Comparison of ENCODE assay signal across 1 cellular context in genomic region chr11:71813481-71814355, GRCh38.
TF ChIP-seq lines count a peak whose summit lies in the region.
"Not testable (repeated sequence)": the region's sequence is repeated elsewhere in the genome, so short reads cannot be mapped to it uniquely, and the experiment has no call there.

No MANE protein-coding gene starts in this region.

TF ChIP-seq in HepG2, 621 proteins besides CTCF, POLR2A, EP300 and RAD21:
- TF ChIP-seq, protein P1, sequence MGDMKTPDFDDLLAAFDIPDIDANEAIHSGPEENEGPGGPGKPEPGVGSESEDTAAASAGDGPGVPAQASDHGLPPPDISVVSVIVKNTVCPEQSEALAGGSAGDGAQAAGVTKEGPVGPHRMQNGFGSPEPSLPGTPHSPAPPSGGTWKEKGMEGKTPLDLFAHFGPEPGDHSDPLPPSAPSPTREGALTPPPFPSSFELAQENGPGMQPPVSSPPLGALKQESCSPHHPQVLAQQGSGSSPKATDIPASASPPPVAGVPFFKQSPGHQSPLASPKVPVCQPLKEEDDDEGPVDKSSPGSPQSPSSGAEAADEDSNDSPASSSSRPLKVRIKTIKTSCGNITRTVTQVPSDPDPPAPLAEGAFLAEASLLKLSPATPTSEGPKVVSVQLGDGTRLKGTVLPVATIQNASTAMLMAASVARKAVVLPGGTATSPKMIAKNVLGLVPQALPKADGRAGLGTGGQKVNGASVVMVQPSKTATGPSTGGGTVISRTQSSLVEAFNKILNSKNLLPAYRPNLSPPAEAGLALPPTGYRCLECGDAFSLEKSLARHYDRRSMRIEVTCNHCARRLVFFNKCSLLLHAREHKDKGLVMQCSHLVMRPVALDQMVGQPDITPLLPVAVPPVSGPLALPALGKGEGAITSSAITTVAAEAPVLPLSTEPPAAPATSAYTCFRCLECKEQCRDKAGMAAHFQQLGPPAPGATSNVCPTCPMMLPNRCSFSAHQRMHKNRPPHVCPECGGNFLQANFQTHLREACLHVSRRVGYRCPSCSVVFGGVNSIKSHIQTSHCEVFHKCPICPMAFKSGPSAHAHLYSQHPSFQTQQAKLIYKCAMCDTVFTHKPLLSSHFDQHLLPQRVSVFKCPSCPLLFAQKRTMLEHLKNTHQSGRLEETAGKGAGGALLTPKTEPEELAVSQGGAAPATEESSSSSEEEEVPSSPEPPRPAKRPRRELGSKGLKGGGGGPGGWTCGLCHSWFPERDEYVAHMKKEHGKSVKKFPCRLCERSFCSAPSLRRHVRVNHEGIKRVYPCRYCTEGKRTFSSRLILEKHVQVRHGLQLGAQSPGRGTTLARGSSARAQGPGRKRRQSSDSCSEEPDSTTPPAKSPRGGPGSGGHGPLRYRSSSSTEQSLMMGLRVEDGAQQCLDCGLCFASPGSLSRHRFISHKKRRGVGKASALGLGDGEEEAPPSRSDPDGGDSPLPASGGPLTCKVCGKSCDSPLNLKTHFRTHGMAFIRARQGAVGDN (CRISPR knock-in tag; IDR thresholded peaks at IDR 0.05) = peak; percentile 48
- TF ChIP-seq, protein P2, sequence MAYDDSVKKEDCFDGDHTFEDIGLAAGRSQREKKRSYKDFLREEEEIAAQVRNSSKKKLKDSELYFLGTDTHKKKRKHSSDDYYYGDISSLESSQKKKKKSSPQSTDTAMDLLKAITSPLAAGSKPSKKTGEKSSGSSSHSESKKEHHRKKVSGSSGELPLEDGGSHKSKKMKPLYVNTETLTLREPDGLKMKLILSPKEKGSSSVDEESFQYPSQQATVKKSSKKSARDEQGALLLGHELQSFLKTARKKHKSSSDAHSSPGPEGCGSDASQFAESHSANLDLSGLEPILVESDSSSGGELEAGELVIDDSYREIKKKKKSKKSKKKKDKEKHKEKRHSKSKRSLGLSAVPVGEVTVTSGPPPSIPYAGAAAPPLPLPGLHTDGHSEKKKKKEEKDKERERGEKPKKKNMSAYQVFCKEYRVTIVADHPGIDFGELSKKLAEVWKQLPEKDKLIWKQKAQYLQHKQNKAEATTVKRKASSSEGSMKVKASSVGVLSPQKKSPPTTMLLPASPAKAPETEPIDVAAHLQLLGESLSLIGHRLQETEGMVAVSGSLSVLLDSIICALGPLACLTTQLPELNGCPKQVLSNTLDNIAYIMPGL (CRISPR knock-in tag; IDR thresholded peaks at IDR 0.05; ENCODE audit: borderline replicate concordance in 1 of 2, low read depth in 1 of 2) = 0 out of 4 replicates have a peak, but pooled peaks have one; percentile 37 to 53
- not testable (repeated sequence) for TF ChIP-seq GABPA (IDR thresholded peaks at IDR 0.05; ENCODE audit: low read depth, low read length)
- TF ChIP-seq GABPA (CRISPR knock-in tag; IDR thresholded peaks at IDR 0.05; ENCODE audit: low read depth) = 0 out of 2 replicates have a peak, but pooled peaks have one; percentile 11
- peak; percentile 26; the same call in 1 of the 2 replicates for TF ChIP-seq RBFOX2 (IDR thresholded peaks at IDR 0.05; ENCODE audit: low read depth, low read length)
- 0 out of 2 replicates have a peak, but pooled peaks have one; percentile 25 for TF ChIP-seq KAT8 (CRISPR knock-in tag; IDR thresholded peaks at IDR 0.05)
- TF ChIP-seq ETV5 (CRISPR knock-in tag; IDR thresholded peaks at IDR 0.05; ENCODE audit: borderline replicate concordance) = peak; percentile 54; the same call in 1 of the 2 replicates
- peak; percentile 52 for TF ChIP-seq ZFX (CRISPR knock-in tag; IDR thresholded peaks at IDR 0.05; ENCODE audit: low read depth)
- TF ChIP-seq, protein P3, sequence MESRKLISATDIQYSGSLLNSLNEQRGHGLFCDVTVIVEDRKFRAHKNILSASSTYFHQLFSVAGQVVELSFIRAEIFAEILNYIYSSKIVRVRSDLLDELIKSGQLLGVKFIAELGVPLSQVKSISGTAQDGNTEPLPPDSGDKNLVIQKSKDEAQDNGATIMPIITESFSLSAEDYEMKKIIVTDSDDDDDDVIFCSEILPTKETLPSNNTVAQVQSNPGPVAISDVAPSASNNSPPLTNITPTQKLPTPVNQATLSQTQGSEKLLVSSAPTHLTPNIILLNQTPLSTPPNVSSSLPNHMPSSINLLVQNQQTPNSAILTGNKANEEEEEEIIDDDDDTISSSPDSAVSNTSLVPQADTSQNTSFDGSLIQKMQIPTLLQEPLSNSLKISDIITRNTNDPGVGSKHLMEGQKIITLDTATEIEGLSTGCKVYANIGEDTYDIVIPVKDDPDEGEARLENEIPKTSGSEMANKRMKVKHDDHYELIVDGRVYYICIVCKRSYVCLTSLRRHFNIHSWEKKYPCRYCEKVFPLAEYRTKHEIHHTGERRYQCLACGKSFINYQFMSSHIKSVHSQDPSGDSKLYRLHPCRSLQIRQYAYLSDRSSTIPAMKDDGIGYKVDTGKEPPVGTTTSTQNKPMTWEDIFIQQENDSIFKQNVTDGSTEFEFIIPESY (CRISPR knock-in tag; IDR thresholded peaks at IDR 0.05) = peak; percentile 55; the same call in 1 of the 2 replicates
- peak; percentile 70 for TF ChIP-seq STAG1 (CRISPR knock-in tag; IDR thresholded peaks at IDR 0.05)
- peak; percentile 62 for TF ChIP-seq GABPB1 (CRISPR knock-in tag; IDR thresholded peaks at IDR 0.05)
- TF ChIP-seq PHF8 (CRISPR knock-in tag; IDR thresholded peaks at IDR 0.05) = peak; percentile 54
- peak; percentile 50; the same call in 1 of the 2 replicates for TF ChIP-seq ZFY (CRISPR knock-in tag; IDR thresholded peaks at IDR 0.05)
- TF ChIP-seq GATAD1 (CRISPR knock-in tag; IDR thresholded peaks at IDR 0.05) = 0 out of 2 replicates have a peak, but pooled peaks have one; percentile 20
